8 cellular contexts compared by ENCODE assay signal in genomic region chrX:55451990-55452824, GRCh38. TPM values are rescaled to one million over a fixed set of nuclear protein-coding genes. Genes with fewer than 3 reads are reported as not detected.
A peak's percentile ranks its signal among the peaks of the same experiment; 100 is the strongest.
DNase-seq lines count a peak whose midpoint lies in the region; ATAC-seq and TF ChIP-seq lines count a peak whose summit lies in the region.

TSS of gene MAGEH1 (plus strand) at chrX:55452127. CDS start at chrX:55452375, 248 bp downstream.

- ATAC-seq in GM19328 (IDR thresholded peaks at IDR 0.05; ENCODE audit: unreplicated experiment) (peak; percentile 93), HG03520 (IDR thresholded peaks at IDR 0.05; ENCODE audit: unreplicated experiment) (peak; percentile 92), mucosa of descending colon (peak; percentile 96)

- no peak for TF ChIP-seq CTCF in CD14-positive monocyte (IDR thresholded peaks at IDR 0.05)
- no peak for TF ChIP-seq CTCF in mucosa of descending colon (IDR thresholded peaks at IDR 0.05)

- DNase-seq in CD14-positive monocyte (ENCODE audit: low spot score) = peak; percentile 66
- DNase-seq in OCI-M2 (lab: John Stamatoyannopoulos, UW; ENCODE audit: unreplicated experiment) = peak; percentile 24
- peak; percentile 66 for DNase-seq in activated T-cell treated with anti-CD3 and anti-CD28 coated beads for 48 hours (ENCODE audit: low read depth)
- peak; percentile 2 for DNase-seq in epithelial cell of prostate (ENCODE audit: low read depth, low spot score)
- DNase-seq in mucosa of descending colon = peak; percentile 77 to 89 (median 81)
- DNase-seq in stimulated activated CD8-positive, alpha-beta memory T cell treated with anti-CD3 and anti-CD28 coated beads, Interleukin-4, amount 100 ng/mL, for 1 hour (ENCODE audit: low read depth in 2 of 2, low spot score in 1 of 2) = peak; percentile 23 to 53

- peaks cover 0 to 6% (median 0%) of the 10 kb centered on the region in 7 donors for H3K9me3 Mint-ChIP-seq in CD14-positive monocyte

- peaks cover 0 to 12% (median 9%) of the 10 kb centered on the region in 3 donors for H3K27me3 Mint-ChIP-seq in CD14-positive monocyte (ENCODE audit: low read depth in 3 of 3)

- no peaks in the 10 kb centered on the region for H3K9me3 ChIP-seq in mucosa of descending colon

- peak within 1 kb of the TSS; percentile 34 for H3K4me3 ChIP-seq in mucosa of descending colon

- H3K36me3 Mint-ChIP-seq in CD14-positive monocyte = no peaks in the 10 kb centered on the region

- no peaks in the 10 kb centered on the region for H3K36me3 ChIP-seq in mucosa of descending colon (ENCODE audit: low read depth)

- H3K4me3 Mint-ChIP-seq in CD14-positive monocyte = peak within 1 kb of the TSS; percentile 88 to 93

- peaks cover 16% of the 10 kb centered on the region for H3K4me1 Mint-ChIP-seq in CD14-positive monocyte

- no peak within 1 kb of the TSS for H3K27ac ChIP-seq in epithelial cell of prostate

- intact Hi-C loops in CD14-positive monocyte (cut with micrococcal nuclease) = no loop called here
- intact Hi-C loops in mucosa of descending colon (cut with DNase I, micrococcal nuclease) = no loop called here

- H3K4me1 ChIP-seq in mucosa of descending colon (ENCODE audit: low read depth) = no peaks in the 10 kb centered on the region

- H3K27ac Mint-ChIP-seq in CD14-positive monocyte = peak within 1 kb of the TSS in 6 of 7 donors; percentile 31 to 84 (median 77)

RNA-seq across cellular contexts. Expression of gene MAGEH1, which starts in this region (rescaled TPM):
- 1 to 10 TPM; 7.8 to 9.8 TPM for polyA plus RNA-seq in CD14-positive monocyte
- 10 to 100 TPM in 1 of 3 donors, 1 to 10 TPM in 2; 3.8 to 18.3 (median 7.1) TPM for total RNA-seq in mucosa of descending colon

Comparison
In these comparisons a context has a peak if more than half of its experiments do, and no peak if none do; other contexts are left out.
1. DNase-seq: peak in every context shown above with its lines; median percentile 81 in mucosa of descending colon; 66 in CD14-positive monocyte; 66 in activated T-cell treated with anti-CD3 and anti-CD28 coated beads for 48 hours; 38 in stimulated activated CD8-positive, alpha-beta memory T cell treated with anti-CD3 and anti-CD28 coated beads, Interleukin-4, amount 100 ng/mL, for 1 hour; 24 in OCI-M2; 2 in epithelial cell of prostate.